In genomic region chr20:8602389-8603116, GRCh38 we compare ENCODE assay signal across 9 cellular contexts.
DNase-seq lines count a peak whose midpoint lies in the region; ATAC-seq, FAIRE-seq and TF ChIP-seq lines count a peak whose summit lies in the region.
"Had no signal": no experiment of that assay in that cellular context is flagged by ENCODE, and none has a peak within 500 bp of the region (broad histone marks: within the 10 kb centered on the region; RNA-seq: fewer than 3 reads in every experiment).

No MANE protein-coding gene starts in this region.

- peaks cover 32% of the 10 kb centered on the region for H3K4me1 ChIP-seq in OCI-LY1 (ENCODE audit: insufficient read depth, low read length, severe bottlenecking)
- peaks cover 8 to 11% of the 10 kb centered on the region in 2 donors for H3K4me1 ChIP-seq in kidney (ENCODE audit: control insufficient read depth in 1 of 2, insufficient read depth in 1 of 2, low read depth in 1 of 2, low read length in 2 of 2)
- H3K4me1 ChIP-seq in psoas muscle = no peaks in the 10 kb centered on the region

- ATAC-seq in GM18861 (IDR thresholded peaks at IDR 0.05; ENCODE audit: unreplicated experiment) = peak; percentile 66
- ATAC-seq in HG02623 (IDR thresholded peaks at IDR 0.05; ENCODE audit: unreplicated experiment) = peak; percentile 85
- ATAC-seq in activated CD4-positive, CD25-positive, alpha-beta regulatory T cell treated with anti-CD3 and anti-CD28 coated beads, Interleukin-2, amount 50 U/mL, for 24 hours = no peak
- no peak for ATAC-seq in psoas muscle
- ATAC-seq: Panc1 had no signal

- WGBS in psoas muscle, 3 donors = 52 to 59% (median 56%) methylated on average over 3 of the region's 3 CpGs

- no peaks in the 10 kb centered on the region for H3K9me2 ChIP-seq in OCI-LY1 (ENCODE audit: low read depth, low read length)

- H3K27ac ChIP-seq in OCI-LY1 (ENCODE audit: low read depth, low read length, poor library complexity, severe bottlenecking) (peak overlapping the region; percentile 82), kidney (ENCODE audit: low read depth in 2 of 2, low read length in 2 of 2) (peak overlapping the region; percentile 75 to 87), psoas muscle (no peak overlapping the region)

- DNase-seq in kidney (no peak), mesenteric fat pad (ENCODE audit: low spot score) (no peak), NCI-H226 (no peak), psoas muscle (no peak)

- no peaks in the 10 kb centered on the region for H3K9me3 ChIP-seq in OCI-LY1 (ENCODE audit: low read length)
- no peaks in the 10 kb centered on the region for H3K9me3 ChIP-seq in kidney (ENCODE audit: control insufficient read depth in 1 of 2, low read length in 2 of 2)
- no peaks in the 10 kb centered on the region for H3K9me3 ChIP-seq in psoas muscle

- peak; percentile 37 for FAIRE-seq in kidney (lab: Jason Lieb, UNC)

- H3K36me3 ChIP-seq in OCI-LY1 (ENCODE audit: insufficient read depth, low read length) (no peaks in the 10 kb centered on the region), kidney (ENCODE audit: control insufficient read depth in 1 of 2, insufficient read depth in 2 of 2, low read length in 2 of 2) (no peaks in the 10 kb centered on the region), psoas muscle (ENCODE audit: insufficient read depth in 1 of 2, low read depth in 1 of 2) (no peaks in the 10 kb centered on the region)

- peak overlapping the region; percentile 12 for H2AFZ ChIP-seq in OCI-LY1 (ENCODE audit: low read length)

- no peaks in the 10 kb centered on the region for H3K79me2 ChIP-seq in OCI-LY1 (ENCODE audit: insufficient read depth, low read length)

- no peak for TF ChIP-seq CTCF in OCI-LY1 (IDR thresholded peaks at IDR 0.05; ENCODE audit: low read length)
- no peak for TF ChIP-seq CTCF in kidney (IDR thresholded peaks at IDR 0.05; ENCODE audit: borderline replicate concordance, extremely low read depth, insufficient read depth)
- no peak for TF ChIP-seq CTCF in psoas muscle (IDR thresholded peaks at IDR 0.05)

- peak overlapping the region; percentile 59 for H3K4me2 ChIP-seq in OCI-LY1 (ENCODE audit: low read length)

- H3K9ac ChIP-seq in OCI-LY1 (ENCODE audit: low read length) (peak overlapping the region; percentile 53), kidney (ENCODE audit: low read length in 2 of 2) (peak overlapping the region in 1 of 2 donors; percentile 46)

- intact Hi-C loops in kidney (cut with DNase I) = no loop called here
- intact Hi-C loops in psoas muscle (cut with DNase I) = no loop called here

- H3K4me3 ChIP-seq in OCI-LY1 (ENCODE audit: low read depth, low read length, poor library complexity, severe bottlenecking) = peak overlapping the region; percentile 29
- H3K4me3 ChIP-seq in kidney (ENCODE audit: low read length in 2 of 2) = peak overlapping the region; percentile 31 to 42
- no peak overlapping the region for H3K4me3 ChIP-seq in psoas muscle

- no peaks in the 10 kb centered on the region for H4K20me1 ChIP-seq in OCI-LY1 (ENCODE audit: insufficient read depth, low read length)

- H3K27me3 ChIP-seq in OCI-LY1 (ENCODE audit: insufficient read depth, low read length) (no peaks in the 10 kb centered on the region), psoas muscle (ENCODE audit: insufficient read depth in 3 of 3, low read length in 2 of 3) (no peaks in the 10 kb centered on the region)

- no peaks in the 10 kb centered on the region for H3F3A ChIP-seq in OCI-LY1 (ENCODE audit: insufficient read depth, low read length)

Comparison
In these comparisons a context has a peak if more than half of its experiments do, and no peak if none do; other contexts are left out.
1. ATAC-seq: peak in GM18861 (single experiment) and HG02623 (single experiment); none in activated CD4-positive, CD25-positive, alpha-beta regulatory T cell treated with anti-CD3 and anti-CD28 coated beads, Interleukin-2, amount 50 U/mL, for 24 hours (0 of 2) and psoas muscle (0 of 4).